ENCODE assay signal across 1 cellular context in the genomic region with DNA sequence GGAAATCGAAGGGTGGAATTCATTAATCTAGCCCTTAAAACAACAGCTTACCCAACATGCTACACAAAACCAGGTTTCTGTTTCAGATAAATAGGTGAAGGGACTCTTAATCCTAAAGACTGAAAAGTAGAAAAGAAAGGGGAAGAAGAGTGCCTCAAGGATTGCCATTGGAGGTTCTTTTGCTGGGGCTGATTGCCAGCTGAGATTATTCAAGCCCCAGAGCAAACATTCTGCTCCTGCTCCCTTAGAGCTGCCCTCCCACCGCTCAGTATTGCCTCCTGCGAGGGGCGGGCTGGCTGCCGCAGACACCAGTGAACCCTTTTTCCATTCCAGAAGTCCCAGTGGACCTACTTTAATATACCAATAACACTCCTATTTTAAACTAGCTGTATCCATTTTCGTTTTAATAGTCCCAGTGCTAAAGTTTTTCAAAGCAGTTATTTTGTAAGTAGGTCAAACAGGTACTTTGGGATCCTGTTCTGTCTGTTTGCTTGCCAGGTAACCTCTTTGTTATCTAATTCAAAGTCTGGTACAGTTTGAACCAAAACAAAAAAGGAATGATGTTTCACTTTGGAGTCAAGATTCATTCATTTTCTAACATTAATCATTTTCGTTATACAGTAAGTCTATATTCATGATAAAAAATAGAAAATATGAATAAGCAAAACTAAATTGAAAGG.
TF ChIP-seq lines count a peak whose summit lies in the region.

No MANE protein-coding gene starts in this region.

TF ChIP-seq in HepG2, 621 proteins besides CTCF, POLR2A, EP300 and RAD21:
- TF ChIP-seq ZNF282 (IDR thresholded peaks at IDR 0.05; ENCODE audit: partially characterized antibody) (no peak), ELF4 (CRISPR knock-in tag; IDR thresholded peaks at IDR 0.05; ENCODE audit: borderline replicate concordance) (no peak), ZBED4 (CRISPR knock-in tag; IDR thresholded peaks at IDR 0.05; ENCODE audit: borderline replicate concordance) (no peak), ZNF20 (CRISPR knock-in tag; IDR thresholded peaks at IDR 0.05) (no peak), MTERF4 (CRISPR knock-in tag; IDR thresholded peaks at IDR 0.05) (no peak), ZNF44 (CRISPR knock-in tag; IDR thresholded peaks at IDR 0.05) (no peak), ZFY (CRISPR knock-in tag; IDR thresholded peaks at IDR 0.05) (no peak), ZNF788 (CRISPR knock-in tag; IDR thresholded peaks at IDR 0.05; ENCODE audit: borderline replicate concordance) (no peak), MYPOP (CRISPR knock-in tag; IDR thresholded peaks at IDR 0.05) (no peak)
- TF ChIP-seq, protein P1, sequence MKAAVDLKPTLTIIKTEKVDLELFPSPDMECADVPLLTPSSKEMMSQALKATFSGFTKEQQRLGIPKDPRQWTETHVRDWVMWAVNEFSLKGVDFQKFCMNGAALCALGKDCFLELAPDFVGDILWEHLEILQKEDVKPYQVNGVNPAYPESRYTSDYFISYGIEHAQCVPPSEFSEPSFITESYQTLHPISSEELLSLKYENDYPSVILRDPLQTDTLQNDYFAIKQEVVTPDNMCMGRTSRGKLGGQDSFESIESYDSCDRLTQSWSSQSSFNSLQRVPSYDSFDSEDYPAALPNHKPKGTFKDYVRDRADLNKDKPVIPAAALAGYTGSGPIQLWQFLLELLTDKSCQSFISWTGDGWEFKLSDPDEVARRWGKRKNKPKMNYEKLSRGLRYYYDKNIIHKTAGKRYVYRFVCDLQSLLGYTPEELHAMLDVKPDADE (CRISPR knock-in tag; IDR thresholded peaks at IDR 0.05), result no peak
- TF ChIP-seq, protein P2, sequence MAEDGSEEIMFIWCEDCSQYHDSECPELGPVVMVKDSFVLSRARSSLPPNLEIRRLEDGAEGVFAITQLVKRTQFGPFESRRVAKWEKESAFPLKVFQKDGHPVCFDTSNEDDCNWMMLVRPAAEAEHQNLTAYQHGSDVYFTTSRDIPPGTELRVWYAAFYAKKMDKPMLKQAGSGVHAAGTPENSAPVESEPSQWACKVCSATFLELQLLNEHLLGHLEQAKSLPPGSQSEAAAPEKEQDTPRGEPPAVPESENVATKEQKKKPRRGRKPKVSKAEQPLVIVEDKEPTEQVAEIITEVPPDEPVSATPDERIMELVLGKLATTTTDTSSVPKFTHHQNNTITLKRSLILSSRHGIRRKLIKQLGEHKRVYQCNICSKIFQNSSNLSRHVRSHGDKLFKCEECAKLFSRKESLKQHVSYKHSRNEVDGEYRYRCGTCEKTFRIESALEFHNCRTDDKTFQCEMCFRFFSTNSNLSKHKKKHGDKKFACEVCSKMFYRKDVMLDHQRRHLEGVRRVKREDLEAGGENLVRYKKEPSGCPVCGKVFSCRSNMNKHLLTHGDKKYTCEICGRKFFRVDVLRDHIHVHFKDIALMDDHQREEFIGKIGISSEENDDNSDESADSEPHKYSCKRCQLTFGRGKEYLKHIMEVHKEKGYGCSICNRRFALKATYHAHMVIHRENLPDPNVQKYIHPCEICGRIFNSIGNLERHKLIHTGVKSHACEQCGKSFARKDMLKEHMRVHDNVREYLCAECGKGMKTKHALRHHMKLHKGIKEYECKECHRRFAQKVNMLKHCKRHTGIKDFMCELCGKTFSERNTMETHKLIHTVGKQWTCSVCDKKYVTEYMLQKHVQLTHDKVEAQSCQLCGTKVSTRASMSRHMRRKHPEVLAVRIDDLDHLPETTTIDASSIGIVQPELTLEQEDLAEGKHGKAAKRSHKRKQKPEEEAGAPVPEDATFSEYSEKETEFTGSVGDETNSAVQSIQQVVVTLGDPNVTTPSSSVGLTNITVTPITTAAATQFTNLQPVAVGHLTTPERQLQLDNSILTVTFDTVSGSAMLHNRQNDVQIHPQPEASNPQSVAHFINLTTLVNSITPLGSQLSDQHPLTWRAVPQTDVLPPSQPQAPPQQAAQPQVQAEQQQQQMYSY (CRISPR knock-in tag; IDR thresholded peaks at IDR 0.05), result no peak
- TF ChIP-seq, protein P3, sequence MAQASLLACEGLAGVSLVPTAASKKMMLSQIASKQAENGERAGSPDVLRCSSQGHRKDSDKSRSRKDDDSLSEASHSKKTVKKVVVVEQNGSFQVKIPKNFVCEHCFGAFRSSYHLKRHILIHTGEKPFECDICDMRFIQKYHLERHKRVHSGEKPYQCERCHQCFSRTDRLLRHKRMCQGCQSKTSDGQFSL (CRISPR knock-in tag; IDR thresholded peaks at IDR 0.05), result no peak
